Comparison of ENCODE assay signal across 8 cellular contexts in genomic region chr1:45551684-45552083, GRCh38. TPM values are rescaled to one million over a fixed set of nuclear protein-coding genes. Genes with fewer than 3 reads are reported as not detected.
DNase-seq lines count a peak whose midpoint lies in the region; TF ChIP-seq lines count a peak whose summit lies in the region.

No MANE protein-coding gene starts in this region.

- H3K27me3 ChIP-seq in H9 (ENCODE audit: insufficient read depth, low read length) = no peaks in the 10 kb centered on the region
- H3K27me3 ChIP-seq in skeletal muscle satellite cell (ENCODE audit: control insufficient read depth, insufficient read depth, low read length) = no peaks in the 10 kb centered on the region

- H3K27ac Mint-ChIP-seq in H9 (peak overlapping the region in 1 of 3 experiments; percentile 30; a peak in 1 of 7 replicates), glutamatergic neuron (ENCODE audit: unreplicated experiment) (peak overlapping the region; percentile 98)

- peak overlapping the region; percentile 92 for H3K4me2 ChIP-seq in H9 (ENCODE audit: insufficient read depth, insufficient read length, low read length)
- peak overlapping the region; percentile 88 for H3K4me2 ChIP-seq in skeletal muscle satellite cell (ENCODE audit: low read length)

- H3K14ac ChIP-seq in H9 (ENCODE audit: insufficient read depth, low read length) = no peak overlapping the region

- no peak overlapping the region for H2AK5ac ChIP-seq in H9 (ENCODE audit: insufficient read length, low read length)

- no peak overlapping the region for H2BK20ac ChIP-seq in H9 (ENCODE audit: low read depth, low read length, poor library complexity, severe bottlenecking)

- H3K36me3 ChIP-seq in skeletal muscle satellite cell (ENCODE audit: insufficient read depth, low read length) = peaks cover 6% of the 10 kb centered on the region

- H3K4me1 Mint-ChIP-seq in H9 (peaks cover 13 to 14% of the 10 kb centered on the region in 2 experiments), glutamatergic neuron (ENCODE audit: low read depth, unreplicated experiment) (peaks cover 10% of the 10 kb centered on the region)

- peaks cover 2% of the 10 kb centered on the region for H4K20me1 ChIP-seq in H9 (ENCODE audit: control insufficient read depth, insufficient read depth, insufficient read length)

- H3K4me3 ChIP-seq in WI38 (ENCODE audit: low read depth, low read length) (peak overlapping the region; percentile 91), skeletal muscle satellite cell (ENCODE audit: low read length) (peak overlapping the region; percentile 92)

- H3K27ac ChIP-seq in H9 (ENCODE audit: insufficient read length, low read depth, low read length) = no peak overlapping the region

- H4K8ac ChIP-seq in H9 (replicated peaks; ENCODE audit: insufficient read length, low read depth, low read length) = no peak overlapping the region

- intact Hi-C loops in posterior cingulate gyrus (cut with DNase I) = loop anchor here (2.0 kb wide), 2 partner anchors 31 to 53 kb away; partner anchors contain the start of gene PRDX1

- no peak overlapping the region for H3K4ac ChIP-seq in H9 (ENCODE audit: low read depth, low read length)

- H2BK120ac ChIP-seq in H9 (ENCODE audit: low read depth, low read length, poor library complexity, severe bottlenecking) = no peak overlapping the region

- H3K56ac ChIP-seq in H9 (ENCODE audit: insufficient read length, low read depth, low read length) = no peak overlapping the region

- no peak overlapping the region for H4K91ac ChIP-seq in H9 (ENCODE audit: insufficient read length, low read depth, low read length)

- TF ChIP-seq CTCF in H9 (conservative IDR thresholded peaks at IDR 0.05) = no peak
- TF ChIP-seq CTCF in WI38 (IDR thresholded peaks at IDR 0.05; ENCODE audit: low read depth, low read length) = no peak
- no peak for TF ChIP-seq CTCF in glutamatergic neuron (IDR thresholded peaks at IDR 0.05; ENCODE audit: partially characterized antibody, unreplicated experiment)

- no peak overlapping the region for H3K18ac ChIP-seq in H9 (ENCODE audit: insufficient read length, low read depth, low read length)

- H3T11ph ChIP-seq in H9 (ENCODE audit: low read length) = no peak overlapping the region

- H3K9ac ChIP-seq in H9 (ENCODE audit: extremely low read depth, insufficient read length, low read length) (peak overlapping the region; percentile 91), skeletal muscle satellite cell (ENCODE audit: low read depth, low read length) (peak overlapping the region; percentile 89)

- H2BK12ac ChIP-seq in H9 (ENCODE audit: insufficient read length, low read depth, low read length) = no peak overlapping the region

- H3K27me3 Mint-ChIP-seq in H9 (ENCODE audit: low read depth) (no peaks in the 10 kb centered on the region; the same call in 1 of the 2 replicates), glutamatergic neuron (ENCODE audit: unreplicated experiment) (peaks cover 6% of the 10 kb centered on the region)

- H4K5ac ChIP-seq in H9 (ENCODE audit: insufficient read length, low read depth, low read length) = no peak overlapping the region

- no peak overlapping the region for H2BK15ac ChIP-seq in H9 (ENCODE audit: low read depth, low read length)

- H3K9me3 Mint-ChIP-seq in H9 = no peaks in the 10 kb centered on the region
- H3K9me3 Mint-ChIP-seq in glutamatergic neuron (ENCODE audit: unreplicated experiment) = peaks cover 4% of the 10 kb centered on the region

- H3K23ac ChIP-seq in H9 (ENCODE audit: insufficient read length, low read depth, low read length) = no peak overlapping the region

- H3K36me3 Mint-ChIP-seq in H9 (ENCODE audit: insufficient read depth in 1 of 3, low read depth in 3 of 3) = peaks cover 11 to 35% (median 35%) of the 10 kb centered on the region in 3 experiments
- H3K36me3 Mint-ChIP-seq in glutamatergic neuron (ENCODE audit: unreplicated experiment) = no peaks in the 10 kb centered on the region

- DNase-seq in H9 (no peak), glutamatergic neuron (no peak), T-helper 9 cell (no peak), SW 1271 (lab: John Stamatoyannopoulos, UW) (no peak), SHP77 (lab: John Stamatoyannopoulos, UW) (no peak), posterior cingulate gyrus (no peak)

- H3K9me3 ChIP-seq in H9 (ENCODE audit: control insufficient read depth, low read depth, low read length) (no peaks in the 10 kb centered on the region), skeletal muscle satellite cell (replicated peaks; ENCODE audit: low read length) (no peaks in the 10 kb centered on the region)

- H2AFZ ChIP-seq in H9 (ENCODE audit: low read length) = no peak overlapping the region

- H3K4me1 ChIP-seq in H9 (ENCODE audit: insufficient read depth, low read length) = peaks cover 3% of the 10 kb centered on the region
- peaks cover 15% of the 10 kb centered on the region for H3K4me1 ChIP-seq in skeletal muscle satellite cell (ENCODE audit: control insufficient read depth, insufficient read depth, low read length)

- H3K4me3 Mint-ChIP-seq in H9 (peak overlapping the region; percentile 92 to 95), glutamatergic neuron (ENCODE audit: unreplicated experiment) (peak overlapping the region; percentile 98)

- H3K79me1 ChIP-seq in H9 (ENCODE audit: insufficient read depth, low read depth, low read length, poor library complexity, severe bottlenecking) = peaks cover 4% of the 10 kb centered on the region

- H3K23me2 ChIP-seq in H9 (ENCODE audit: insufficient read length, low read depth, low read length, poor library complexity, severe bottlenecking) = peaks cover 7% of the 10 kb centered on the region

- WGBS in H9 (ENCODE audit: extremely low coverage, insufficient read length, low lambda C conversion rate) = no CpG with 5 or more reads among the region's 3 CpGs

- peaks cover 12% of the 10 kb centered on the region; the same call in 1 of the 2 replicates for H3K79me2 ChIP-seq in H9 (ENCODE audit: insufficient read depth, low read length)

- H2BK5ac ChIP-seq in H9 (ENCODE audit: insufficient read length, low read length) = no peak overlapping the region

RNA-seq across cellular contexts. Expression of gene AKR1A1, which starts 1.1 kb away (rescaled TPM):
- total RNA-seq in H9 (2021) (286 and 311 TPM in 2 replicates), glutamatergic neuron (ENCODE audit: unreplicated experiment) (182 TPM)
- 131 and 139 TPM in 2 replicates for total RNA-seq in skeletal muscle satellite cell (2012; rRNA removed)

RNA-seq across cellular contexts. Expression of gene PRDX1, which starts 30.0 kb away (rescaled TPM):
- total RNA-seq in H9 (2021) (1,003 and 1,011 TPM in 2 replicates), glutamatergic neuron (ENCODE audit: unreplicated experiment) (1,754 TPM)
- total RNA-seq in skeletal muscle satellite cell (2012; rRNA removed) = 504 and 574 TPM in 2 replicates

RNA-seq across cellular contexts. Expression of gene NASP, which starts 32.2 kb away (rescaled TPM):
- 484 and 514 TPM in 2 replicates for total RNA-seq in H9 (2021)
- 139 TPM for total RNA-seq in glutamatergic neuron (ENCODE audit: unreplicated experiment)
- 36.8 and 40.4 TPM in 2 replicates for total RNA-seq in skeletal muscle satellite cell (2012; rRNA removed)

RNA-seq across cellular contexts. Expression of gene MMACHC, which starts 51.6 kb away (rescaled TPM):
- total RNA-seq in H9 (2021) (11.9 and 12.8 TPM in 2 replicates), glutamatergic neuron (ENCODE audit: unreplicated experiment) (2.5 TPM)
- total RNA-seq in skeletal muscle satellite cell (2012; rRNA removed) = 4.8 and 6.1 TPM in 2 replicates

RNA-seq across cellular contexts. Expression of gene CCDC163, which starts 51.8 kb away (rescaled TPM):
- 1.4 and 2.4 TPM in 2 replicates for total RNA-seq in H9 (2021)
- 9.8 TPM for total RNA-seq in glutamatergic neuron (ENCODE audit: unreplicated experiment)
- 1.5 and 1.7 TPM in 2 replicates for total RNA-seq in skeletal muscle satellite cell (2012; rRNA removed)
